9 cellular contexts compared by ENCODE assay signal in the genomic region with DNA sequence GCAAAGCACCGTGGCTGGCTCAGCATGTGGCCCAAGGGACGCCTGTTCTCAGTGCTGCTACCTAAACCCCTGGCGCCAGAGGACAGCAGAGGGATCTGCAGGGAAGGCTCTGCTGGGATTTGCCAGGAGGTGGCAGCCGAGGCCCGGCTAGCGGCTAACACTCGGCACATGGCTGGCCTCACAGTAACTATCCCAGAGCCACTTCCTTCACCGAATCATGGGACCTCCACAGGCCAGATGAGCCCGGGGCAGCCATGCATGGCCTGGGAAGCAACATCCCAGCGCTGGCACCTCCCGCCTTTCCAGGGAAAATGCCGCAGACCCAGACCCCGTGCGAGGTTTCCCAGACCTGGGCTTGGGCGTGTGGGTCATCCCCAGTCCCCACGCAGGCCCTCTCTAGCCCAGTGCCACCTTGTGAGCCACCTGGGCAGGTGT. TPM values are rescaled to one million over a fixed set of nuclear protein-coding genes. Genes with fewer than 3 reads are reported as not detected.
A peak's percentile ranks its signal among the peaks of the same experiment; 100 is the strongest.
DNase-seq lines count a peak whose midpoint lies in the region; ATAC-seq and TF ChIP-seq lines count a peak whose summit lies in the region.
"Had no signal": no experiment of that assay in that cellular context is flagged by ENCODE, and none has a peak within 500 bp of the region (broad histone marks: within the 10 kb centered on the region; RNA-seq: fewer than 3 reads in every experiment).

No MANE protein-coding gene starts in this region.

- H3K27me3 Mint-ChIP-seq in progenitor cell of endocrine pancreas = no peaks in the 10 kb centered on the region
- H3K27me3 Mint-ChIP-seq: IgD-negative memory B cell had no signal

- intact Hi-C loops in Right ventricle myocardium superior (cut with DNase I) (loop anchor here (2.0 to 5.0 kb wide), 2 partner anchors 128 to 229 kb away; no protein-coding TSS in a partner anchor), aorta (cut with DNase I) (loop anchor here (1.0 to 5.0 kb wide), 4 partner anchors 129 to 230 kb away; no protein-coding TSS in a partner anchor)

- no peak overlapping the region for H3K27ac Mint-ChIP-seq in progenitor cell of endocrine pancreas
- H3K27ac Mint-ChIP-seq: IgD-negative memory B cell had no signal

- H3K9me3 ChIP-seq in BE2C (no peaks in the 10 kb centered on the region), aorta (ENCODE audit: control insufficient read depth, low read length) (no peaks in the 10 kb centered on the region)

- H3K36me3 Mint-ChIP-seq in progenitor cell of endocrine pancreas (ENCODE audit: insufficient read depth) = no peaks in the 10 kb centered on the region
- H3K36me3 Mint-ChIP-seq: IgD-negative memory B cell had no signal

- peak; percentile 90 for DNase-seq in BE2C
- peak; percentile 89 for DNase-seq in SK-N-DZ (ENCODE audit: low spot score)
- DNase-seq in activated naive CD8-positive, alpha-beta T cell treated with anti-CD3 and anti-CD28 coated beads, Interleukin-2, amount 50 U/mL, for 16 hours (ENCODE audit: low read depth, low spot score) = peak; percentile 25
- DNase-seq in Right ventricle myocardium superior = peak; percentile 87
- peak; percentile 70 for DNase-seq in progenitor cell of endocrine pancreas (ENCODE audit: low spot score, unreplicated experiment)
- peak; percentile 89 to 91 for DNase-seq in aorta

- 30 to 37% methylated on average over 16 of the region's 16 CpGs for WGBS in aorta, 2 donors

- no peaks in the 10 kb centered on the region for H3K4me1 Mint-ChIP-seq in progenitor cell of endocrine pancreas (ENCODE audit: low read depth)

- TF ChIP-seq CTCF in BE2C (IDR thresholded peaks at IDR 0.05; ENCODE audit: low read depth, low read length) (peak; percentile 98), progenitor cell of endocrine pancreas (IDR thresholded peaks at IDR 0.05; ENCODE audit: unreplicated experiment) (peak; percentile 88)

- H3K27me3 ChIP-seq in BE2C (no peaks in the 10 kb centered on the region), aorta (ENCODE audit: control insufficient read depth in 1 of 2, insufficient read depth in 2 of 2, low read length in 1 of 2) (no peaks in the 10 kb centered on the region)

- H3K36me3 ChIP-seq in BE2C (no peaks in the 10 kb centered on the region), aorta (ENCODE audit: control insufficient read depth in 1 of 2, insufficient read depth in 2 of 2, low read length in 1 of 2) (no peaks in the 10 kb centered on the region)

- H3K4me1 ChIP-seq in BE2C (no peaks in the 10 kb centered on the region), aorta (ENCODE audit: control insufficient read depth in 1 of 2, insufficient read depth in 2 of 2, low read length in 2 of 2) (no peaks in the 10 kb centered on the region)

- no peak overlapping the region for H3K27ac ChIP-seq in aorta (ENCODE audit: low read depth in 1 of 2, low read length in 2 of 2)

- no peak overlapping the region for H3K4me3 Mint-ChIP-seq in progenitor cell of endocrine pancreas (ENCODE audit: low read depth)
- H3K4me3 Mint-ChIP-seq: IgD-negative memory B cell had no signal

- ATAC-seq in GM19025 (IDR thresholded peaks at IDR 0.05; ENCODE audit: low read depth, unreplicated experiment) (peak; percentile 78), HG03457 (IDR thresholded peaks at IDR 0.05; ENCODE audit: unreplicated experiment) (peak; percentile 77), Right ventricle myocardium superior (ENCODE audit: poor library complexity) (peak; percentile 97), aorta (ENCODE audit: low FRiP score) (peak; percentile 80)

- H3K4me3 ChIP-seq in BE2C (ENCODE audit: low read depth, low read length) = no peak overlapping the region
- H3K4me3 ChIP-seq in aorta (ENCODE audit: low read length in 2 of 2) = no peak overlapping the region

- peaks cover 5% of the 10 kb centered on the region for H3K9me3 Mint-ChIP-seq in progenitor cell of endocrine pancreas (ENCODE audit: low read depth)

RNA-seq across cellular contexts. Expression of gene DPYSL4, which starts 36.4 kb away (rescaled TPM):
- polyA plus RNA-seq in BE2C (2012; ENCODE audit: insufficient read depth, insufficient read length, low read depth) = 15.0 TPM
- 107 and 116 TPM in 2 replicates for polyA plus RNA-seq in SK-N-DZ (2014; cell fraction: cytosol; rRNA removed)
- polyA plus RNA-seq in SK-N-DZ (2014; cell fraction: nucleus; rRNA removed) = 180 and 190 TPM in 2 replicates
- total RNA-seq in Right ventricle myocardium superior (31.7 TPM), progenitor cell of endocrine pancreas (54.6 and 55.9 TPM in 2 replicates), aorta (1 to 10 TPM in 1 of 2 donors, under 1 TPM in 1; 0.84 to 1.4 TPM)
- under 1 TPM in 1 of 2 donors, not detected in 1; 0.95 TPM for polyA plus RNA-seq in aorta
- polyA plus RNA-seq: IgD-negative memory B cell had no signal

Comparison
In these comparisons a context has a peak if more than half of its experiments do, and no peak if none do; other contexts are left out.
1. DNase-seq: peak in every context shown above with its lines; median percentile 90 in BE2C; 90 in aorta; 89 in SK-N-DZ; 87 in Right ventricle myocardium superior; 70 in progenitor cell of endocrine pancreas; 25 in activated naive CD8-positive, alpha-beta T cell treated with anti-CD3 and anti-CD28 coated beads, Interleukin-2, amount 50 U/mL, for 16 hours.
2. RNA of gene DPYSL4, which starts 36.4 kb away (total RNA-seq): 54.6 to 55.9 TPM in progenitor cell of endocrine pancreas and 31.7 TPM in Right ventricle myocardium superior (single experiment); 0.84 to 1.4 TPM in aorta; every median in the first group is over 10 times any median in the second.
3. Peak in every context shown above with its lines, with median percentiles within 50 percentile points of each other: ATAC-seq.